Comparison of ENCODE assay signal across 22 cellular contexts in genomic region chr12:116766285-116766684, GRCh38.
"Had no signal": no experiment of that assay in that cellular context is flagged by ENCODE, and none has a peak within 500 bp of the region (broad histone marks: within the 10 kb centered on the region; RNA-seq: fewer than 3 reads in every experiment).

No MANE protein-coding gene starts in this region.

- ATAC-seq: foreskin keratinocyte; gastroesophageal sphincter; heart left ventricle; left cardiac atrium; left lung; left ventricle myocardium superior; lower lobe of right lung; naive thymus-derived CD4-positive, alpha-beta T cell had no signal

- H3K79me2 ChIP-seq: hepatocyte had no signal

- H2AFZ ChIP-seq: hepatocyte had no signal

- H3K4me3 ChIP-seq: colonic mucosa, dorsolateral prefrontal cortex, esophagus muscularis mucosa, gastroesophageal sphincter, heart left ventricle, hepatocyte, left lung, lower lobe of right lung had no signal

- H3K9me3 ChIP-seq: colonic mucosa, esophagus muscularis mucosa, gastroesophageal sphincter, heart left ventricle, left lung, lower lobe of right lung had no signal

- H3K4me1 ChIP-seq: colonic mucosa, esophagus muscularis mucosa, foreskin keratinocyte, gastroesophageal sphincter, heart left ventricle, left lung, lower lobe of right lung had no signal

- FAIRE-seq: endothelial cell of umbilical vein, frontal cortex, keratinocyte had no signal

- H3K36me3 ChIP-seq: colonic mucosa, esophagus muscularis mucosa, gastroesophageal sphincter, heart left ventricle, left lung, lower lobe of right lung had no signal

- H3K27ac ChIP-seq: colonic mucosa, dorsolateral prefrontal cortex, esophagus muscularis mucosa, foreskin keratinocyte, gastroesophageal sphincter, heart left ventricle, hepatocyte, left lung, lower lobe of right lung had no signal

- H3K4me2 ChIP-seq: hepatocyte had no signal

- H3K27me3 ChIP-seq: colonic mucosa, dorsolateral prefrontal cortex, esophagus muscularis mucosa, foreskin keratinocyte, gastroesophageal sphincter, heart left ventricle, hepatocyte, left lung had no signal

- DNase-seq: colonic mucosa; dermis blood vessel endothelial cell; dorsolateral prefrontal cortex; effector CD4-positive, alpha-beta T cell; effector memory CD4-positive, alpha-beta T cell; foreskin keratinocyte; heart left ventricle; hypothalamus; immature natural killer cell; left cardiac atrium; left lung; left ventricle myocardium superior; lower lobe of right lung; mesenchymal stem cell; midbrain; naive thymus-derived CD4-positive, alpha-beta T cell had no signal
